Comparison of ENCODE assay signal across 1 cellular context in the genomic region with DNA sequence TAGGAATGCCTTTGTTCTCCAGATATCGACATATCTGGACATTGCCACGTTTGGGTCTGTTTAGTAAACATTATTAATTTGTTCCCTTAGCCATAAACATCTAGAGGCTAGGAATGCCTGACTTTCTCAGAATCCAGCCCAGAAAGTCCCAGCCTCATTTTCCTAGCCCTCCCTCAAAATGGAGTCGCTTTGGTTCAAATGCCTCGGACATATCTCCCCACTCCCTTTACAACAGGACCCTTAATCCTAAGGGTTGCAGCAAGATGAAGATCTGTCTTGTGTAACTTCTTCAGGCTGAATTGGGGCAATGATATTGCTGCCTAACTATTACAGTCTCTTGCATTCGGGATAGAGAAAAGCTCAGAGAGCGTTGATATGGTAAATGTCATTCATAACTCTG.
A peak's percentile ranks its signal among the peaks of the same experiment; 100 is the strongest.
TF ChIP-seq lines count a peak whose summit lies in the region.

No MANE protein-coding gene starts in this region.

TF ChIP-seq in K562, 482 proteins besides CTCF, POLR2A, EP300 and RAD21 (continued from another document and continues in another):
- TF ChIP-seq, protein P1, sequence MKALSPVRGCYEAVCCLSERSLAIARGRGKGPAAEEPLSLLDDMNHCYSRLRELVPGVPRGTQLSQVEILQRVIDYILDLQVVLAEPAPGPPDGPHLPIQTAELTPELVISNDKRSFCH (CRISPR knock-in tag; IDR thresholded peaks at IDR 0.05) = peak; percentile 85
- TF ChIP-seq, protein P1 (tag; IDR thresholded peaks at IDR 0.05) = peak; percentile 99
- TF ChIP-seq RBM34 (IDR thresholded peaks at IDR 0.05; ENCODE audit: borderline replicate concordance, insufficient read depth, low read length) (no peak), NFYB (IDR thresholded peaks at IDR 0.05; ENCODE audit: extremely low read depth, insufficient read length) (no peak), SRSF1 (IDR thresholded peaks at IDR 0.05; ENCODE audit: low read depth, low read length) (no peak), ZNF239 (CRISPR knock-in tag; IDR thresholded peaks at IDR 0.05) (peak; percentile 94), ETV1 (tag; conservative IDR thresholded peaks at IDR 0.05; ENCODE audit: low read depth) (0 out of 2 replicates have a peak, but pooled peaks have one; percentile 26), SMARCA5 (IDR thresholded peaks at IDR 0.05) (no peak), SPI1 (IDR thresholded peaks at IDR 0.05; ENCODE audit: borderline replicate concordance, low read depth, low read length) (no peak), HNRNPUL1 (IDR thresholded peaks at IDR 0.05; ENCODE audit: low read length) (no peak), HMG20B (CRISPR knock-in tag; IDR thresholded peaks at IDR 0.05) (peak; percentile 92), POLR3A (IDR thresholded peaks at IDR 0.05; ENCODE audit: borderline replicate concordance, extremely low read depth, insufficient read depth, insufficient read length) (no peak), NCOA2 (IDR thresholded peaks at IDR 0.05; ENCODE audit: partially characterized antibody in 2 of 2) (no peak), CEBPG (CRISPR knock-in tag; IDR thresholded peaks at IDR 0.05) (no peak), CEBPG (tag; conservative IDR thresholded peaks at IDR 0.05 in 1 of 2, IDR thresholded peaks at IDR 0.05 in 1 of 2) (no peak), RAD51 (IDR thresholded peaks at IDR 0.05; ENCODE audit: borderline replicate concordance, low read depth) (no peak), ZBED1 (IDR thresholded peaks at IDR 0.05) (no peak), EGR1 (conservative IDR thresholded peaks at IDR 0.05) (no peak), HDAC2 (IDR thresholded peaks at IDR 0.05) (no peak), BRCA1 (IDR thresholded peaks at IDR 0.05) (no peak), BRCA1 (CRISPR knock-in tag; IDR thresholded peaks at IDR 0.05) (no peak), CHD1 (IDR thresholded peaks at IDR 0.05; ENCODE audit: low read length) (no peak), ZNF124 (CRISPR knock-in tag; IDR thresholded peaks at IDR 0.05) (no peak), ZNF354B (CRISPR knock-in tag; IDR thresholded peaks at IDR 0.05) (peak; percentile 87), NCOA6 (IDR thresholded peaks at IDR 0.05) (no peak), ZKSCAN1 (IDR thresholded peaks at IDR 0.05; ENCODE audit: low read depth, low read length) (no peak), SMAD1 (IDR thresholded peaks at IDR 0.05; ENCODE audit: low read depth, low read length, partially characterized antibody) (no peak), ZNF785 (CRISPR knock-in tag; IDR thresholded peaks at IDR 0.05) (peak; percentile 38; the same call in 1 of the 2 replicates), SNRNP70 (optimal IDR thresholded peaks at IDR 0.05; ENCODE audit: low read depth, low read length) (no peak), PHF8 (IDR thresholded peaks at IDR 0.05; ENCODE audit: borderline replicate concordance, low read length) (no peak), CBFB (CRISPR knock-in tag; IDR thresholded peaks at IDR 0.05) (no peak)
- TF ChIP-seq, protein P2, sequence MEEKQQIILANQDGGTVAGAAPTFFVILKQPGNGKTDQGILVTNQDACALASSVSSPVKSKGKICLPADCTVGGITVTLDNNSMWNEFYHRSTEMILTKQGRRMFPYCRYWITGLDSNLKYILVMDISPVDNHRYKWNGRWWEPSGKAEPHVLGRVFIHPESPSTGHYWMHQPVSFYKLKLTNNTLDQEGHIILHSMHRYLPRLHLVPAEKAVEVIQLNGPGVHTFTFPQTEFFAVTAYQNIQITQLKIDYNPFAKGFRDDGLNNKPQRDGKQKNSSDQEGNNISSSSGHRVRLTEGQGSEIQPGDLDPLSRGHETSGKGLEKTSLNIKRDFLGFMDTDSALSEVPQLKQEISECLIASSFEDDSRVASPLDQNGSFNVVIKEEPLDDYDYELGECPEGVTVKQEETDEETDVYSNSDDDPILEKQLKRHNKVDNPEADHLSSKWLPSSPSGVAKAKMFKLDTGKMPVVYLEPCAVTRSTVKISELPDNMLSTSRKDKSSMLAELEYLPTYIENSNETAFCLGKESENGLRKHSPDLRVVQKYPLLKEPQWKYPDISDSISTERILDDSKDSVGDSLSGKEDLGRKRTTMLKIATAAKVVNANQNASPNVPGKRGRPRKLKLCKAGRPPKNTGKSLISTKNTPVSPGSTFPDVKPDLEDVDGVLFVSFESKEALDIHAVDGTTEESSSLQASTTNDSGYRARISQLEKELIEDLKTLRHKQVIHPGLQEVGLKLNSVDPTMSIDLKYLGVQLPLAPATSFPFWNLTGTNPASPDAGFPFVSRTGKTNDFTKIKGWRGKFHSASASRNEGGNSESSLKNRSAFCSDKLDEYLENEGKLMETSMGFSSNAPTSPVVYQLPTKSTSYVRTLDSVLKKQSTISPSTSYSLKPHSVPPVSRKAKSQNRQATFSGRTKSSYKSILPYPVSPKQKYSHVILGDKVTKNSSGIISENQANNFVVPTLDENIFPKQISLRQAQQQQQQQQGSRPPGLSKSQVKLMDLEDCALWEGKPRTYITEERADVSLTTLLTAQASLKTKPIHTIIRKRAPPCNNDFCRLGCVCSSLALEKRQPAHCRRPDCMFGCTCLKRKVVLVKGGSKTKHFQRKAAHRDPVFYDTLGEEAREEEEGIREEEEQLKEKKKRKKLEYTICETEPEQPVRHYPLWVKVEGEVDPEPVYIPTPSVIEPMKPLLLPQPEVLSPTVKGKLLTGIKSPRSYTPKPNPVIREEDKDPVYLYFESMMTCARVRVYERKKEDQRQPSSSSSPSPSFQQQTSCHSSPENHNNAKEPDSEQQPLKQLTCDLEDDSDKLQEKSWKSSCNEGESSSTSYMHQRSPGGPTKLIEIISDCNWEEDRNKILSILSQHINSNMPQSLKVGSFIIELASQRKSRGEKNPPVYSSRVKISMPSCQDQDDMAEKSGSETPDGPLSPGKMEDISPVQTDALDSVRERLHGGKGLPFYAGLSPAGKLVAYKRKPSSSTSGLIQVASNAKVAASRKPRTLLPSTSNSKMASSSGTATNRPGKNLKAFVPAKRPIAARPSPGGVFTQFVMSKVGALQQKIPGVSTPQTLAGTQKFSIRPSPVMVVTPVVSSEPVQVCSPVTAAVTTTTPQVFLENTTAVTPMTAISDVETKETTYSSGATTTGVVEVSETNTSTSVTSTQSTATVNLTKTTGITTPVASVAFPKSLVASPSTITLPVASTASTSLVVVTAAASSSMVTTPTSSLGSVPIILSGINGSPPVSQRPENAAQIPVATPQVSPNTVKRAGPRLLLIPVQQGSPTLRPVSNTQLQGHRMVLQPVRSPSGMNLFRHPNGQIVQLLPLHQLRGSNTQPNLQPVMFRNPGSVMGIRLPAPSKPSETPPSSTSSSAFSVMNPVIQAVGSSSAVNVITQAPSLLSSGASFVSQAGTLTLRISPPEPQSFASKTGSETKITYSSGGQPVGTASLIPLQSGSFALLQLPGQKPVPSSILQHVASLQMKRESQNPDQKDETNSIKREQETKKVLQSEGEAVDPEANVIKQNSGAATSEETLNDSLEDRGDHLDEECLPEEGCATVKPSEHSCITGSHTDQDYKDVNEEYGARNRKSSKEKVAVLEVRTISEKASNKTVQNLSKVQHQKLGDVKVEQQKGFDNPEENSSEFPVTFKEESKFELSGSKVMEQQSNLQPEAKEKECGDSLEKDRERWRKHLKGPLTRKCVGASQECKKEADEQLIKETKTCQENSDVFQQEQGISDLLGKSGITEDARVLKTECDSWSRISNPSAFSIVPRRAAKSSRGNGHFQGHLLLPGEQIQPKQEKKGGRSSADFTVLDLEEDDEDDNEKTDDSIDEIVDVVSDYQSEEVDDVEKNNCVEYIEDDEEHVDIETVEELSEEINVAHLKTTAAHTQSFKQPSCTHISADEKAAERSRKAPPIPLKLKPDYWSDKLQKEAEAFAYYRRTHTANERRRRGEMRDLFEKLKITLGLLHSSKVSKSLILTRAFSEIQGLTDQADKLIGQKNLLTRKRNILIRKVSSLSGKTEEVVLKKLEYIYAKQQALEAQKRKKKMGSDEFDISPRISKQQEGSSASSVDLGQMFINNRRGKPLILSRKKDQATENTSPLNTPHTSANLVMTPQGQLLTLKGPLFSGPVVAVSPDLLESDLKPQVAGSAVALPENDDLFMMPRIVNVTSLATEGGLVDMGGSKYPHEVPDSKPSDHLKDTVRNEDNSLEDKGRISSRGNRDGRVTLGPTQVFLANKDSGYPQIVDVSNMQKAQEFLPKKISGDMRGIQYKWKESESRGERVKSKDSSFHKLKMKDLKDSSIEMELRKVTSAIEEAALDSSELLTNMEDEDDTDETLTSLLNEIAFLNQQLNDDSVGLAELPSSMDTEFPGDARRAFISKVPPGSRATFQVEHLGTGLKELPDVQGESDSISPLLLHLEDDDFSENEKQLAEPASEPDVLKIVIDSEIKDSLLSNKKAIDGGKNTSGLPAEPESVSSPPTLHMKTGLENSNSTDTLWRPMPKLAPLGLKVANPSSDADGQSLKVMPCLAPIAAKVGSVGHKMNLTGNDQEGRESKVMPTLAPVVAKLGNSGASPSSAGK (IDR thresholded peaks at IDR 0.05) = no peak
- TF ChIP-seq, protein P3, sequence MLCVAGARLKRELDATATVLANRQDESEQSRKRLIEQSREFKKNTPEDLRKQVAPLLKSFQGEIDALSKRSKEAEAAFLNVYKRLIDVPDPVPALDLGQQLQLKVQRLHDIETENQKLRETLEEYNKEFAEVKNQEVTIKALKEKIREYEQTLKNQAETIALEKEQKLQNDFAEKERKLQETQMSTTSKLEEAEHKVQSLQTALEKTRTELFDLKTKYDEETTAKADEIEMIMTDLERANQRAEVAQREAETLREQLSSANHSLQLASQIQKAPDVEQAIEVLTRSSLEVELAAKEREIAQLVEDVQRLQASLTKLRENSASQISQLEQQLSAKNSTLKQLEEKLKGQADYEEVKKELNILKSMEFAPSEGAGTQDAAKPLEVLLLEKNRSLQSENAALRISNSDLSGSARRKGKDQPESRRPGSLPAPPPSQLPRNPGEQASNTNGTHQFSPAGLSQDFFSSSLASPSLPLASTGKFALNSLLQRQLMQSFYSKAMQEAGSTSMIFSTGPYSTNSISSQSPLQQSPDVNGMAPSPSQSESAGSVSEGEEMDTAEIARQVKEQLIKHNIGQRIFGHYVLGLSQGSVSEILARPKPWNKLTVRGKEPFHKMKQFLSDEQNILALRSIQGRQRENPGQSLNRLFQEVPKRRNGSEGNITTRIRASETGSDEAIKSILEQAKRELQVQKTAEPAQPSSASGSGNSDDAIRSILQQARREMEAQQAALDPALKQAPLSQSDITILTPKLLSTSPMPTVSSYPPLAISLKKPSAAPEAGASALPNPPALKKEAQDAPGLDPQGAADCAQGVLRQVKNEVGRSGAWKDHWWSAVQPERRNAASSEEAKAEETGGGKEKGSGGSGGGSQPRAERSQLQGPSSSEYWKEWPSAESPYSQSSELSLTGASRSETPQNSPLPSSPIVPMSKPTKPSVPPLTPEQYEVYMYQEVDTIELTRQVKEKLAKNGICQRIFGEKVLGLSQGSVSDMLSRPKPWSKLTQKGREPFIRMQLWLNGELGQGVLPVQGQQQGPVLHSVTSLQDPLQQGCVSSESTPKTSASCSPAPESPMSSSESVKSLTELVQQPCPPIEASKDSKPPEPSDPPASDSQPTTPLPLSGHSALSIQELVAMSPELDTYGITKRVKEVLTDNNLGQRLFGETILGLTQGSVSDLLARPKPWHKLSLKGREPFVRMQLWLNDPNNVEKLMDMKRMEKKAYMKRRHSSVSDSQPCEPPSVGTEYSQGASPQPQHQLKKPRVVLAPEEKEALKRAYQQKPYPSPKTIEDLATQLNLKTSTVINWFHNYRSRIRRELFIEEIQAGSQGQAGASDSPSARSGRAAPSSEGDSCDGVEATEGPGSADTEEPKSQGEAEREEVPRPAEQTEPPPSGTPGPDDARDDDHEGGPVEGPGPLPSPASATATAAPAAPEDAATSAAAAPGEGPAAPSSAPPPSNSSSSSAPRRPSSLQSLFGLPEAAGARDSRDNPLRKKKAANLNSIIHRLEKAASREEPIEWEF (CRISPR knock-in tag; IDR thresholded peaks at IDR 0.05) = peak; percentile 84
- TF ChIP-seq, protein P4, sequence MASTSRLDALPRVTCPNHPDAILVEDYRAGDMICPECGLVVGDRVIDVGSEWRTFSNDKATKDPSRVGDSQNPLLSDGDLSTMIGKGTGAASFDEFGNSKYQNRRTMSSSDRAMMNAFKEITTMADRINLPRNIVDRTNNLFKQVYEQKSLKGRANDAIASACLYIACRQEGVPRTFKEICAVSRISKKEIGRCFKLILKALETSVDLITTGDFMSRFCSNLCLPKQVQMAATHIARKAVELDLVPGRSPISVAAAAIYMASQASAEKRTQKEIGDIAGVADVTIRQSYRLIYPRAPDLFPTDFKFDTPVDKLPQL (IDR thresholded peaks at IDR 0.05; ENCODE audit: extremely low read depth, insufficient read length) = no peak
- TF ChIP-seq, protein P5, sequence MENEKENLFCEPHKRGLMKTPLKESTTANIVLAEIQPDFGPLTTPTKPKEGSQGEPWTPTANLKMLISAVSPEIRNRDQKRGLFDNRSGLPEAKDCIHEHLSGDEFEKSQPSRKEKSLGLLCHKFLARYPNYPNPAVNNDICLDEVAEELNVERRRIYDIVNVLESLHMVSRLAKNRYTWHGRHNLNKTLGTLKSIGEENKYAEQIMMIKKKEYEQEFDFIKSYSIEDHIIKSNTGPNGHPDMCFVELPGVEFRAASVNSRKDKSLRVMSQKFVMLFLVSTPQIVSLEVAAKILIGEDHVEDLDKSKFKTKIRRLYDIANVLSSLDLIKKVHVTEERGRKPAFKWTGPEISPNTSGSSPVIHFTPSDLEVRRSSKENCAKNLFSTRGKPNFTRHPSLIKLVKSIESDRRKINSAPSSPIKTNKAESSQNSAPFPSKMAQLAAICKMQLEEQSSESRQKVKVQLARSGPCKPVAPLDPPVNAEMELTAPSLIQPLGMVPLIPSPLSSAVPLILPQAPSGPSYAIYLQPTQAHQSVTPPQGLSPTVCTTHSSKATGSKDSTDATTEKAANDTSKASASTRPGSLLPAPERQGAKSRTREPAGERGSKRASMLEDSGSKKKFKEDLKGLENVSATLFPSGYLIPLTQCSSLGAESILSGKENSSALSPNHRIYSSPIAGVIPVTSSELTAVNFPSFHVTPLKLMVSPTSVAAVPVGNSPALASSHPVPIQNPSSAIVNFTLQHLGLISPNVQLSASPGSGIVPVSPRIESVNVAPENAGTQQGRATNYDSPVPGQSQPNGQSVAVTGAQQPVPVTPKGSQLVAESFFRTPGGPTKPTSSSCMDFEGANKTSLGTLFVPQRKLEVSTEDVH (IDR thresholded peaks at IDR 0.05; ENCODE audit: low read depth, partially characterized antibody) = no peak
- TF ChIP-seq, protein P6, sequence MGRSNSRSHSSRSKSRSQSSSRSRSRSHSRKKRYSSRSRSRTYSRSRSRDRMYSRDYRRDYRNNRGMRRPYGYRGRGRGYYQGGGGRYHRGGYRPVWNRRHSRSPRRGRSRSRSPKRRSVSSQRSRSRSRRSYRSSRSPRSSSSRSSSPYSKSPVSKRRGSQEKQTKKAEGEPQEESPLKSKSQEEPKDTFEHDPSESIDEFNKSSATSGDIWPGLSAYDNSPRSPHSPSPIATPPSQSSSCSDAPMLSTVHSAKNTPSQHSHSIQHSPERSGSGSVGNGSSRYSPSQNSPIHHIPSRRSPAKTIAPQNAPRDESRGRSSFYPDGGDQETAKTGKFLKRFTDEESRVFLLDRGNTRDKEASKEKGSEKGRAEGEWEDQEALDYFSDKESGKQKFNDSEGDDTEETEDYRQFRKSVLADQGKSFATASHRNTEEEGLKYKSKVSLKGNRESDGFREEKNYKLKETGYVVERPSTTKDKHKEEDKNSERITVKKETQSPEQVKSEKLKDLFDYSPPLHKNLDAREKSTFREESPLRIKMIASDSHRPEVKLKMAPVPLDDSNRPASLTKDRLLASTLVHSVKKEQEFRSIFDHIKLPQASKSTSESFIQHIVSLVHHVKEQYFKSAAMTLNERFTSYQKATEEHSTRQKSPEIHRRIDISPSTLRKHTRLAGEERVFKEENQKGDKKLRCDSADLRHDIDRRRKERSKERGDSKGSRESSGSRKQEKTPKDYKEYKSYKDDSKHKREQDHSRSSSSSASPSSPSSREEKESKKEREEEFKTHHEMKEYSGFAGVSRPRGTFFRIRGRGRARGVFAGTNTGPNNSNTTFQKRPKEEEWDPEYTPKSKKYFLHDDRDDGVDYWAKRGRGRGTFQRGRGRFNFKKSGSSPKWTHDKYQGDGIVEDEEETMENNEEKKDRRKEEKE (IDR thresholded peaks at IDR 0.05; ENCODE audit: borderline replicate concordance in 1 of 2, control insufficient read depth in 1 of 2, low read depth in 2 of 2, low read length in 1 of 2) = no peak
